15 cellular contexts compared by ENCODE assay signal in genomic region chr20:22575087-22575721, GRCh38. TPM values are rescaled to one million over a fixed set of nuclear protein-coding genes. Genes with fewer than 3 reads are reported as not detected.
DNase-seq lines count a peak whose midpoint lies in the region; ATAC-seq and TF ChIP-seq lines count a peak whose summit lies in the region.
"Had no signal": no experiment of that assay in that cellular context is flagged by ENCODE, and none has a peak within 500 bp of the region (broad histone marks: within the 10 kb centered on the region; RNA-seq: fewer than 3 reads in every experiment).

No MANE protein-coding gene starts in this region.

- CTCF ChIA-PET in HEK293 (lab: Yijun Ruan, JAX), result interaction anchor here (0.7 to 3.1 kb wide), 6 partner anchors 11 to 399 kb away, joined by 3 to 17 read pairs (median 4); no protein-coding TSS in a partner anchor

- no peak for TF ChIP-seq CTCF in HEK293 (tag by site-specific recombination; IDR thresholded peaks at IDR 0.05)

- POLR2A ChIA-PET in HEK293 (lab: Yijun Ruan, JAX), result no interaction called here

- no peaks in the 10 kb centered on the region for H3K36me3 ChIP-seq in HEK293 (ENCODE audit: control insufficient read depth in 2 of 2, insufficient read depth in 1 of 2, low read length in 2 of 2)
- H3K36me3 ChIP-seq: adrenal gland had no signal

- peak; percentile 1 for ATAC-seq in left lobe of liver
- no peak for ATAC-seq in GM19023 (IDR thresholded peaks at IDR 0.05; ENCODE audit: unreplicated experiment)
- ATAC-seq in HG02870 (IDR thresholded peaks at IDR 0.05; ENCODE audit: unreplicated experiment), result no peak
- ATAC-seq: stimulated activated naive B cell treated with anti-CD40 and anti-IgM and Interleukin-4, amounts not matched to agents 10 μg/mL and 1 μg/mL and 100 μg/mL, for 72 hours had no signal

- H3K9me3 ChIP-seq in HEK293 (ENCODE audit: control insufficient read depth, insufficient read depth, low read depth, low read length), result no peaks in the 10 kb centered on the region
- H3K9me3 ChIP-seq: adrenal gland had no signal

- no peak overlapping the region for H3K4me3 ChIP-seq in HEK293 (ENCODE audit: low read depth, low read length)
- H3K4me3 ChIP-seq: adrenal gland had no signal

- H3K27ac ChIP-seq in HEK293 (ENCODE audit: extremely low read depth, low read depth, low read length), result peak overlapping the region; percentile 28; the same call in 1 of the 2 replicates
- H3K27ac ChIP-seq: adrenal gland had no signal

- H3K4me1 ChIP-seq in HEK293 (ENCODE audit: control insufficient read depth, insufficient read depth, low read length), result peaks cover 12% of the 10 kb centered on the region
- H3K4me1 ChIP-seq: adrenal gland had no signal

- DNase-seq in DMS153 (lab: John Stamatoyannopoulos, UW) (peak; percentile 87), NCI-H69 (lab: John Stamatoyannopoulos, UW) (peak; percentile 99), left lobe of liver (ENCODE audit: low spot score) (no peak), midbrain (lab: John Stamatoyannopoulos, UW) (no peak), activated gamma-delta T cell treated with Interleukin-2 at 50 U/mL for 16 hours (no peak)
- DNase-seq: adrenal gland; H7; IMR-90; NCI-H524; stimulated activated CD4-positive, alpha-beta T cell treated with anti-CD3 and anti-CD28 coated beads, Interleukin-2, amount 100 ng/mL, for 48 hours; stimulated activated naive B cell treated with anti-CD40 and anti-IgM and Interleukin-4, amounts not matched to agents 10 μg/mL and 1 μg/mL and 100 μg/mL, for 72 hours had no signal

TF ChIP-seq in HEK293, 187 proteins besides CTCF, POLR2A, EP300 and RAD21 (continues in another document):
- no peak for TF ChIP-seq GFI1B (tag by site-specific recombination; IDR thresholded peaks at IDR 0.05)
- no peak for TF ChIP-seq YY2 (tag by site-specific recombination; IDR thresholded peaks at IDR 0.05)
- no peak for TF ChIP-seq ZNF830 (tag by site-specific recombination; IDR thresholded peaks at IDR 0.05; ENCODE audit: low read depth)
- no peak for TF ChIP-seq ZNF404 (tag by site-specific recombination; IDR thresholded peaks at IDR 0.05)
- TF ChIP-seq ZNF777 (tag by site-specific recombination; IDR thresholded peaks at IDR 0.05; ENCODE audit: borderline replicate concordance), result no peak
- TF ChIP-seq ZNF394 (tag by site-specific recombination; IDR thresholded peaks at IDR 0.05; ENCODE audit: borderline replicate concordance), result no peak
- no peak for TF ChIP-seq ZFP37 (tag by site-specific recombination; IDR thresholded peaks at IDR 0.05)
- no peak for TF ChIP-seq ZNF776 (tag by site-specific recombination; IDR thresholded peaks at IDR 0.05; ENCODE audit: borderline replicate concordance)
- TF ChIP-seq ZNF785 (tag by site-specific recombination; IDR thresholded peaks at IDR 0.05), result no peak
- no peak for TF ChIP-seq ZNF223 (tag by site-specific recombination; IDR thresholded peaks at IDR 0.05)
- peak; percentile 42; the same call in 1 of the 2 replicates for TF ChIP-seq GLI2 (tag by site-specific recombination; IDR thresholded peaks at IDR 0.05; ENCODE audit: borderline replicate concordance, low read depth)
- TF ChIP-seq ZNF221 (tag by site-specific recombination; IDR thresholded peaks at IDR 0.05; ENCODE audit: borderline replicate concordance), result no peak
- TF ChIP-seq ZNF600 (tag by site-specific recombination; IDR thresholded peaks at IDR 0.05), result peak; percentile 70; the same call in 1 of the 2 replicates
- TF ChIP-seq KLF10 (tag by site-specific recombination; IDR thresholded peaks at IDR 0.05), result no peak
- TF ChIP-seq ZXDB (tag by site-specific recombination; IDR thresholded peaks at IDR 0.05), result no peak
- TF ChIP-seq TRIM28 (IDR thresholded peaks at IDR 0.05; ENCODE audit: borderline replicate concordance, low read length), result peak; percentile 51; the same call in 1 of the 2 replicates
- TF ChIP-seq EGR2 (tag by site-specific recombination; IDR thresholded peaks at IDR 0.05; ENCODE audit: low read depth), result peak; percentile 51; the same call in 1 of the 2 replicates
- TF ChIP-seq SP2 (tag by site-specific recombination; IDR thresholded peaks at IDR 0.05), result 0 out of 2 replicates have a peak, but pooled peaks have one; percentile 12
- TF ChIP-seq ZNF473 (tag by site-specific recombination; IDR thresholded peaks at IDR 0.05), result no peak
- peak; percentile 64; the same call in 1 of the 2 replicates for TF ChIP-seq FEZF1 (tag by site-specific recombination; IDR thresholded peaks at IDR 0.05)
- peak; percentile 94 for TF ChIP-seq GLIS1 (tag by site-specific recombination; IDR thresholded peaks at IDR 0.05)
- no peak for TF ChIP-seq ZNF138 (tag by site-specific recombination; IDR thresholded peaks at IDR 0.05; ENCODE audit: borderline replicate concordance)
- peak; percentile 48; the same call in 1 of the 2 replicates for TF ChIP-seq GLIS2 (tag by site-specific recombination; IDR thresholded peaks at IDR 0.05)
- peak; percentile 62; the same call in 1 of the 2 replicates for TF ChIP-seq INSM2 (tag by site-specific recombination; IDR thresholded peaks at IDR 0.05)
- TF ChIP-seq ZNF335 (tag by site-specific recombination; conservative IDR thresholded peaks at IDR 0.05), result no peak
- TF ChIP-seq ZNF19 (tag by site-specific recombination; IDR thresholded peaks at IDR 0.05; ENCODE audit: low read depth), result no peak
- TF ChIP-seq IKZF3 (tag by site-specific recombination; IDR thresholded peaks at IDR 0.05), result 0 out of 2 replicates have a peak, but pooled peaks have one; percentile 12
- no peak for TF ChIP-seq ZNF174 (tag by site-specific recombination; IDR thresholded peaks at IDR 0.05)
- no peak for TF ChIP-seq ZNF324 (tag by site-specific recombination; IDR thresholded peaks at IDR 0.05)
- TF ChIP-seq, protein P1, sequence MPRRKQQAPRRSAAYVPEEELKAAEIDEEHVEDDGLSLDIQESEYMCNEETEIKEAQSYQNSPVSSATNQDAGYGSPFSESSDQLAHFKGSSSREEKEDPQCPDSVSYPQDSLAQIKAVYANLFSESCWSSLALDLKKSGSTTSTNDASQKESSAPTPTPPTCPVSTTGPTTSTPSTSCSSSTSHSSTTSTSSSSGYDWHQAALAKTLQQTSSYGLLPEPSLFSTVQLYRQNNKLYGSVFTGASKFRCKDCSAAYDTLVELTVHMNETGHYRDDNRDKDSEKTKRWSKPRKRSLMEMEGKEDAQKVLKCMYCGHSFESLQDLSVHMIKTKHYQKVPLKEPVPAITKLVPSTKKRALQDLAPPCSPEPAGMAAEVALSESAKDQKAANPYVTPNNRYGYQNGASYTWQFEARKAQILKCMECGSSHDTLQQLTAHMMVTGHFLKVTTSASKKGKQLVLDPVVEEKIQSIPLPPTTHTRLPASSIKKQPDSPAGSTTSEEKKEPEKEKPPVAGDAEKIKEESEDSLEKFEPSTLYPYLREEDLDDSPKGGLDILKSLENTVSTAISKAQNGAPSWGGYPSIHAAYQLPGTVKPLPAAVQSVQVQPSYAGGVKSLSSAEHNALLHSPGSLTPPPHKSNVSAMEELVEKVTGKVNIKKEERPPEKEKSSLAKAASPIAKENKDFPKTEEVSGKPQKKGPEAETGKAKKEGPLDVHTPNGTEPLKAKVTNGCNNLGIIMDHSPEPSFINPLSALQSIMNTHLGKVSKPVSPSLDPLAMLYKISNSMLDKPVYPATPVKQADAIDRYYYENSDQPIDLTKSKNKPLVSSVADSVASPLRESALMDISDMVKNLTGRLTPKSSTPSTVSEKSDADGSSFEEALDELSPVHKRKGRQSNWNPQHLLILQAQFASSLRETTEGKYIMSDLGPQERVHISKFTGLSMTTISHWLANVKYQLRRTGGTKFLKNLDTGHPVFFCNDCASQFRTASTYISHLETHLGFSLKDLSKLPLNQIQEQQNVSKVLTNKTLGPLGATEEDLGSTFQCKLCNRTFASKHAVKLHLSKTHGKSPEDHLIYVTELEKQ (tag by site-specific recombination; IDR thresholded peaks at IDR 0.05; ENCODE audit: borderline replicate concordance), result 0 out of 2 replicates have a peak, but pooled peaks have one; percentile 27
- no peak for TF ChIP-seq ZNF24 (tag by site-specific recombination; IDR thresholded peaks at IDR 0.05)
- TF ChIP-seq ZNF707 (tag by site-specific recombination; IDR thresholded peaks at IDR 0.05), result no peak
- no peak for TF ChIP-seq ZNF148 (tag by site-specific recombination; IDR thresholded peaks at IDR 0.05; ENCODE audit: borderline replicate concordance)
- TF ChIP-seq ZIC2 (tag by site-specific recombination; IDR thresholded peaks at IDR 0.05), result peak; percentile 92

RNA-seq across cellular contexts. Expression of gene FOXA2, which starts 9.2 kb away (rescaled TPM):
- 18.9 TPM for total RNA-seq in left lobe of liver
- total RNA-seq: adrenal gland, B cell, IMR-90 had no signal

Comparison
In these comparisons a context has a peak if more than half of its experiments do, and no peak if none do; other contexts are left out.
1. DNase-seq: peak in DMS153 (single experiment) and NCI-H69 (single experiment); none in left lobe of liver (single experiment), midbrain (single experiment) and activated gamma-delta T cell treated with Interleukin-2 at 50 U/mL for 16 hours (single experiment).